Comparison of ENCODE assay signal across 8 cellular contexts in genomic region chr13:98997738-98998641, GRCh38. TPM values are rescaled to one million over a fixed set of nuclear protein-coding genes. Genes with fewer than 3 reads are reported as not detected.
DNase-seq lines count a peak whose midpoint lies in the region; ATAC-seq and TF ChIP-seq lines count a peak whose summit lies in the region.

No MANE protein-coding gene starts in this region.

- TF ChIP-seq RAD21 in HCT116 (IDR thresholded peaks at IDR 0.05; ENCODE audit: low read depth) = no peak

- TF ChIP-seq CTCF in HCT116 (IDR thresholded peaks at IDR 0.05 in 2 of 3, conservative IDR thresholded peaks at IDR 0.05 in 1 of 3; ENCODE audit: borderline replicate concordance in 1 of 3, insufficient read depth in 1 of 3, low read depth in 2 of 3, low read length in 2 of 3) = no peak

- no peak overlapping the region for H3K9ac ChIP-seq in HCT116 (ENCODE audit: low read length)
- H3K9ac ChIP-seq in muscle layer of colon (ENCODE audit: low read length) = no peak overlapping the region

- no TSS peak for BruUV-seq in HCT116 (replicated peaks; lab: Mats Ljungman, UMichigan)

- intact Hi-C loops in HCT116 (cut with micrococcal nuclease) = no loop called here

- no peak overlapping the region for H2AFZ ChIP-seq in HCT116 (ENCODE audit: low read depth, low read length, poor library complexity, severe bottlenecking)

- H3K4me2 ChIP-seq in HCT116 (ENCODE audit: low read length) = 0 out of 2 replicates have a peak overlapping the region, but pooled peaks have one; percentile 0

- ATAC-seq in HCT116 (peak; percentile 67), GM18519 (IDR thresholded peaks at IDR 0.05; ENCODE audit: low FRiP score, unreplicated experiment) (no peak)

- H4K20me1 ChIP-seq in HCT116 (ENCODE audit: insufficient read depth) = no peaks in the 10 kb centered on the region

- no peaks in the 10 kb centered on the region for H3K79me2 ChIP-seq in HCT116 (ENCODE audit: insufficient read depth, low read length)

- H3K4me1 ChIP-seq in HCT116 (ENCODE audit: control insufficient read depth in 1 of 2, insufficient read depth in 2 of 2, low read length in 2 of 2) (peaks cover 0 to 17% of the 10 kb centered on the region in 2 experiments; a peak in 2 of 4 replicates), muscle layer of colon (ENCODE audit: insufficient read depth, low read length) (peaks cover 51% of the 10 kb centered on the region)

- no peaks in the 10 kb centered on the region for H3K9me2 ChIP-seq in HCT116 (ENCODE audit: insufficient read depth)

- CTCF ChIA-PET in HCT116 (lab: Charles Lee) = no interaction called here

- in situ Hi-C loops in Caki2 (cut with HindIII; ENCODE audit: low pct_unique_long_range_greater_than_20kb, low sequenced_read_pairs) = no loop called here

- H3K27me3 ChIP-seq in HCT116 (ENCODE audit: insufficient read depth, low read length) (no peaks in the 10 kb centered on the region), muscle layer of colon (ENCODE audit: control insufficient read depth in 1 of 2, insufficient read depth in 2 of 2, low read length in 2 of 2) (no peaks in the 10 kb centered on the region)

- H3K4me3 ChIP-seq in HCT116 (replicated peaks in 1 of 2; ENCODE audit: low read depth in 1 of 2, low read length in 2 of 2) = no peak overlapping the region
- no peak overlapping the region for H3K4me3 ChIP-seq in muscle layer of colon (ENCODE audit: low read depth in 1 of 2, low read length in 2 of 2)

- RAD21 ChIA-PET in HCT116 (lab: Charles Lee; ENCODE audit: low non-redundant PET in 1 of 2, low total read pairs in 2 of 2, uncharacterized antibody in 2 of 2, unreplicated experiment in 2 of 2) = no interaction called here

- no peak overlapping the region for H3K27ac ChIP-seq in HCT116 (ENCODE audit: low read depth, low read length)
- peak overlapping the region; percentile 24 for H3K27ac ChIP-seq in muscle layer of colon (ENCODE audit: low read depth, low read length)

- no peak for TF ChIP-seq POLR2A in HCT116 (IDR thresholded peaks at IDR 0.05; ENCODE audit: borderline replicate concordance, extremely low read depth, insufficient read depth, insufficient read length)

- POLR2A ChIA-PET in HCT116 (lab: Charles Lee) = no interaction called here

- H3K9me3 ChIP-seq in HCT116 (ENCODE audit: control insufficient read depth in 1 of 2, insufficient read depth in 1 of 2, low read depth in 1 of 2, low read length in 2 of 2) = no peaks in the 10 kb centered on the region
- no peaks in the 10 kb centered on the region for H3K9me3 ChIP-seq in muscle layer of colon (ENCODE audit: low read length)

- DNase-seq in Caki2 (ENCODE audit: low read depth) = peak; percentile 16
- DNase-seq in HCT116 (ENCODE audit: low read depth, low spot score) = no peak
- peak; percentile 30 for DNase-seq in activated CD4-positive, alpha-beta T cell treated with anti-CD3 and anti-CD28 coated beads, Interleukin-2, amount 50 U/mL, for 1 hour
- no peak for DNase-seq in stimulated activated naive CD4-positive, alpha-beta T cell (lab: John Stamatoyannopoulos, UW)
- no peak for DNase-seq in medulla oblongata (ENCODE audit: extremely low spot score)
- DNase-seq in NCI-H2081 (lab: John Stamatoyannopoulos, UW) = no peak

- H3K36me3 ChIP-seq in HCT116 (ENCODE audit: control insufficient read depth in 1 of 2, insufficient read depth in 2 of 2, low read length in 2 of 2) (no peaks in the 10 kb centered on the region), muscle layer of colon (ENCODE audit: insufficient read depth, low read length) (no peaks in the 10 kb centered on the region)

TF ChIP-seq in HCT116, 20 proteins besides CTCF, POLR2A, EP300 and RAD21:
- TF ChIP-seq SP1 (IDR thresholded peaks at IDR 0.05; ENCODE audit: low read depth) (0 out of 2 replicates have a peak, but pooled peaks have one; percentile 9), ZNF274 (IDR thresholded peaks at IDR 0.05; ENCODE audit: low read depth, low read length) (no peak), ELF1 (IDR thresholded peaks at IDR 0.05; ENCODE audit: borderline replicate concordance, low read depth) (no peak), FOSL1 (IDR thresholded peaks at IDR 0.05; ENCODE audit: low read depth) (peak; percentile 44), TCF7L2 (IDR thresholded peaks at IDR 0.05; ENCODE audit: borderline replicate concordance, extremely low read depth, insufficient read depth, insufficient read length) (no peak), POLR2AphosphoS5 (IDR thresholded peaks at IDR 0.05; ENCODE audit: low read depth, low read length) (no peak), REST (IDR thresholded peaks at IDR 0.05; ENCODE audit: low read depth) (no peak), JUND (IDR thresholded peaks at IDR 0.05) (peak; percentile 25; the same call in 1 of the 2 replicates)

RNA-seq across cellular contexts. Expression of gene DOCK9, which starts 20.1 kb away (rescaled TPM):
- total RNA-seq in Caki2 (2014; rRNA removed; shearing (Covaris generic); ENCODE audit: low replicate concordance) = 5.6 and 9.4 TPM in 2 replicates
- 58.8 TPM for total RNA-seq in HCT116 (2021; ENCODE audit: unreplicated experiment)
- 41.9 and 42.8 TPM in 2 replicates for polyA plus RNA-seq in HCT116 (2012)

Comparison
In these comparisons a context has a peak if more than half of its experiments do, and no peak if none do; other contexts are left out.
1. DNase-seq: peak in Caki2 (single experiment) and activated CD4-positive, alpha-beta T cell treated with anti-CD3 and anti-CD28 coated beads, Interleukin-2, amount 50 U/mL, for 1 hour (single experiment); none in HCT116 (single experiment), stimulated activated naive CD4-positive, alpha-beta T cell (0 of 6), medulla oblongata (single experiment) and NCI-H2081 (0 of 2).